18 cellular contexts compared by ENCODE assay signal in the genomic region with DNA sequence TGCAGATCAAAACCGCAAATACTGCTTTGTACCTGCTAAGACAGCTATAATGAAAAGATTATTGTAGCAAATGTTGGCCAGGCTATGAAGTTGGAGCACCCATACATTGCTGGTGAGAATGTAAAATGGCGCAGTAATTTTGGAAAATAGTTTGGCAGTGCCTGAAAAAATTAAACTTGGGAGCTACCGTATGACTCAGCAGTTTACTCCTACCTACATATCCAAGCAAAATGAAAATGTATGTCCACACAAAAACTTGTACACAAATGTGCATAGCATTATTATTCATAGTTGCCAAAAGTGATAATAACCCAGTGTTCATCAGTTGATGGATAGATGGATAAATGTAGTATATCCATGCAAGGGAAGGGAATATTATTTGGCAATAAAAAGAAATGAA. TPM values are rescaled to one million over a fixed set of nuclear protein-coding genes. Genes with fewer than 3 reads are reported as not detected.
DNase-seq lines count a peak whose midpoint lies in the region; ATAC-seq, FAIRE-seq and TF ChIP-seq lines count a peak whose summit lies in the region.
"Had no signal": no experiment of that assay in that cellular context is flagged by ENCODE, and none has a peak within 500 bp of the region (broad histone marks: within the 10 kb centered on the region; RNA-seq: fewer than 3 reads in every experiment).

No MANE protein-coding gene starts in this region.

- H3K9ac ChIP-seq in HepG2 (ENCODE audit: insufficient read depth, low read depth, low read length) = no peak overlapping the region
- no peak overlapping the region for H3K9ac ChIP-seq in rectal smooth muscle tissue (ENCODE audit: low read length)
- H3K9ac ChIP-seq: BLaER1 had no signal

- WGBS in HepG2 (ENCODE audit: low lambda C conversion rate) = 95% methylated on average over 3 of the region's 3 CpGs
- 100% methylated on average over 3 of the region's 3 CpGs for WGBS in right lobe of liver (ENCODE audit: insufficient coverage, low coverage, low lambda C conversion rate, missing lambda C conversion rate)
- WGBS in spleen, 5 donors = 93 to 98% (median 98%) methylated on average over 3 of the region's 3 CpGs

- CTCF ChIA-PET in HepG2 (lab: Yijun Ruan, JAX; ENCODE audit: low intra/inter-chr PET ratio, low total read pairs) = no interaction called here
- CTCF ChIA-PET in activated CD4-positive, alpha-beta T cell treated with anti-CD3 and anti-CD28 coated beads for 36 hours (lab: Charles Lee) = interaction anchor here (0.6 to 1.6 kb wide), 3 partner anchors 9 to 65 kb away, joined by 3 to 8 read pairs (median 3); no protein-coding TSS in a partner anchor

- H3K9me3 ChIP-seq in HepG2 (ENCODE audit: low read length) = no peaks in the 10 kb centered on the region
- no peaks in the 10 kb centered on the region for H3K9me3 ChIP-seq in right lobe of liver
- H3K9me3 ChIP-seq in spleen = no peaks in the 10 kb centered on the region
- H3K9me3 ChIP-seq: BLaER1 had no signal

- peaks cover 20% of the 10 kb centered on the region for H3K36me3 Mint-ChIP-seq in chondrocyte (ENCODE audit: low read depth)
- peaks cover 9% of the 10 kb centered on the region for H3K36me3 Mint-ChIP-seq in activated CD4-positive, alpha-beta T cell treated with anti-CD3 and anti-CD28 coated beads for 36 hours (ENCODE audit: low read depth)

- in situ Hi-C loops in HepG2 (cut with HindIII; ENCODE audit: extremely low pct_ligation_motif_present, low pct_unique_long_range_greater_than_20kb) = no loop called here

- H3K9me3 Mint-ChIP-seq in chondrocyte (ENCODE audit: low read depth) = no peaks in the 10 kb centered on the region
- no peaks in the 10 kb centered on the region for H3K9me3 Mint-ChIP-seq in activated CD4-positive, alpha-beta T cell treated with anti-CD3 and anti-CD28 coated beads for 36 hours (ENCODE audit: low read depth)
- H3K9me3 Mint-ChIP-seq: CD4-positive, alpha-beta memory T cell had no signal

- POLR2A ChIA-PET in HepG2 (lab: Yijun Ruan, JAX) = no interaction called here
- POLR2A ChIA-PET in activated CD4-positive, alpha-beta T cell treated with anti-CD3 and anti-CD28 coated beads for 36 hours (lab: Charles Lee) = no interaction called here

- intact Hi-C loops in HepG2 (cut with micrococcal nuclease; ENCODE audit: unreplicated experiment) (no loop called here), right lobe of liver (cut with DNase I) (no loop called here), spleen (cut with DNase I; ENCODE audit: low total_unique reads) (no loop called here)
- intact Hi-C loops in activated CD4-positive, alpha-beta T cell treated with anti-CD3 and anti-CD28 coated beads for 36 hours (cut with DNase I, micrococcal nuclease) = no loop called here

- H3K27ac Mint-ChIP-seq in chondrocyte (ENCODE audit: unreplicated experiment) = peak overlapping the region; percentile 70
- no peak overlapping the region for H3K27ac Mint-ChIP-seq in activated CD4-positive, alpha-beta T cell treated with anti-CD3 and anti-CD28 coated beads for 36 hours
- H3K27ac Mint-ChIP-seq: CD4-positive, alpha-beta memory T cell had no signal

- TF ChIP-seq POLR2A in HepG2 (IDR thresholded peaks at IDR 0.05; ENCODE audit: insufficient read depth in 1 of 2, low read depth in 2 of 2, low read length in 2 of 2) = no peak
- no peak for TF ChIP-seq POLR2A in right lobe of liver (IDR thresholded peaks at IDR 0.05)
- TF ChIP-seq POLR2A in spleen (IDR thresholded peaks at IDR 0.05) = no peak

- no peak for DNase-seq in HepG2 (ENCODE audit: low spot score)
- DNase-seq in right lobe of liver = no peak
- no peak for DNase-seq in chondrocyte (ENCODE audit: low spot score)
- no peak for DNase-seq in activated CD4-positive, alpha-beta T cell treated with anti-CD3 and anti-CD28 coated beads for 36 hours
- no peak for DNase-seq in spleen
- DNase-seq: CD4-positive, alpha-beta memory T cell; DMS153; GF-D8; NCI-H1105; NCI-H1694; NCI-H2081 treated with DMSO at 0.1 percent for 48 hours; SHP77 treated with DMSO at 0.1 percent for 48 hours had no signal

- no peak for TF ChIP-seq RAD21 in HepG2 (CRISPR knock-in tag; IDR thresholded peaks at IDR 0.05)

- H3K27ac ChIP-seq in HepG2 (ENCODE audit: extremely low read length, insufficient read depth, low read length) = no peak overlapping the region
- H3K27ac ChIP-seq in right lobe of liver = no peak overlapping the region
- H3K27ac ChIP-seq in rectal smooth muscle tissue (ENCODE audit: low read depth, low read length) = peak overlapping the region; percentile 40
- H3K27ac ChIP-seq in spleen = no peak overlapping the region
- H3K27ac ChIP-seq: BLaER1, HL-60 had no signal

- ATAC-seq in HepG2 = no peak
- no peak for ATAC-seq in right lobe of liver
- no peak for ATAC-seq in activated CD4-positive, alpha-beta T cell treated with anti-CD3 and anti-CD28 coated beads for 36 hours
- ATAC-seq in HG03280 (IDR thresholded peaks at IDR 0.05; ENCODE audit: unreplicated experiment) = no peak
- ATAC-seq: SK-N-SH treated with all-trans-retinoic acid at 6 μM for 48 hours had no signal

- H3K79me2 ChIP-seq in HepG2 (ENCODE audit: insufficient read depth, low read length) = peaks cover 57% of the 10 kb centered on the region

- H3K27me3 ChIP-seq in HepG2 (ENCODE audit: control insufficient read depth in 1 of 2, insufficient read depth in 2 of 2, low read length in 2 of 2) (no peaks in the 10 kb centered on the region), right lobe of liver (no peaks in the 10 kb centered on the region), rectal smooth muscle tissue (ENCODE audit: control insufficient read depth, insufficient read depth, low read length) (no peaks in the 10 kb centered on the region), spleen (replicated peaks in 1 of 7) (no peaks in the 10 kb centered on the region)
- H3K27me3 ChIP-seq: BLaER1 had no signal

- no peak overlapping the region for H2AFZ ChIP-seq in HepG2 (ENCODE audit: low read length)

- TF ChIP-seq CTCF in HepG2 (CRISPR knock-in tag; IDR thresholded peaks at IDR 0.05) (no peak), right lobe of liver (IDR thresholded peaks at IDR 0.05) (no peak), chondrocyte (IDR thresholded peaks at IDR 0.05) (no peak), spleen (IDR thresholded peaks at IDR 0.05 in 8 of 11, conservative IDR thresholded peaks at IDR 0.05 in 3 of 11) (no peak)

- H3K4me1 ChIP-seq in HepG2 (ENCODE audit: insufficient read depth, low read length) (no peaks in the 10 kb centered on the region), right lobe of liver (no peaks in the 10 kb centered on the region), rectal smooth muscle tissue (ENCODE audit: control insufficient read depth, insufficient read depth, low read length) (peaks cover 28% of the 10 kb centered on the region), spleen (peaks cover 0 to 31% (median 9%) of the 10 kb centered on the region in 6 donors)

- H3K4me3 Mint-ChIP-seq in chondrocyte (ENCODE audit: unreplicated experiment) = no peak overlapping the region
- H3K4me3 Mint-ChIP-seq in activated CD4-positive, alpha-beta T cell treated with anti-CD3 and anti-CD28 coated beads for 36 hours = no peak overlapping the region
- H3K4me3 Mint-ChIP-seq: CD4-positive, alpha-beta memory T cell had no signal

- TF ChIP-seq EP300 in HepG2 (IDR thresholded peaks at IDR 0.05; ENCODE audit: low read depth in 2 of 2, low read length in 2 of 2) (no peak), HepG2 (CRISPR knock-in tag; IDR thresholded peaks at IDR 0.05; ENCODE audit: borderline replicate concordance) (no peak)

- no peaks in the 10 kb centered on the region for H3K27me3 Mint-ChIP-seq in chondrocyte (ENCODE audit: low read depth)
- no peaks in the 10 kb centered on the region for H3K27me3 Mint-ChIP-seq in activated CD4-positive, alpha-beta T cell treated with anti-CD3 and anti-CD28 coated beads for 36 hours
- H3K27me3 Mint-ChIP-seq: CD4-positive, alpha-beta memory T cell had no signal

- no peak for FAIRE-seq in HepG2 (lab: Jason Lieb, UNC)
- FAIRE-seq: H54 had no signal

- H3K4me1 Mint-ChIP-seq in chondrocyte (ENCODE audit: low read depth) = peaks cover 89% of the 10 kb centered on the region
- peaks cover 35% of the 10 kb centered on the region for H3K4me1 Mint-ChIP-seq in activated CD4-positive, alpha-beta T cell treated with anti-CD3 and anti-CD28 coated beads for 36 hours

- H3K4me2 ChIP-seq in HepG2 (ENCODE audit: low read depth, low read length) = no peak overlapping the region
- H3K4me2 ChIP-seq: BLaER1 had no signal

- no TSS peak for BruUV-seq in HepG2 (replicated peaks; lab: Mats Ljungman, UMichigan)

- H3K36me3 ChIP-seq in HepG2 (replicated peaks in 1 of 2; ENCODE audit: control insufficient read depth in 1 of 2, insufficient read depth in 2 of 2, low read length in 2 of 2) (0 out of 5 replicates have a peak, but pooled peaks cover 0 to 1% of the 10 kb centered on the region in 2 experiments), right lobe of liver (no peaks in the 10 kb centered on the region), rectal smooth muscle tissue (ENCODE audit: control insufficient read depth, insufficient read depth, low read length) (no peaks in the 10 kb centered on the region), spleen (no peaks in the 10 kb centered on the region)

- H3K4me3 ChIP-seq in HepG2 (replicated peaks in 1 of 3; ENCODE audit: insufficient read depth in 1 of 3, low read depth in 2 of 3, low read length in 3 of 3) (no peak overlapping the region), right lobe of liver (no peak overlapping the region), rectal smooth muscle tissue (ENCODE audit: low read length) (no peak overlapping the region), spleen (no peak overlapping the region)
- H3K4me3 ChIP-seq: BLaER1 had no signal

- H4K20me1 ChIP-seq in HepG2 (ENCODE audit: insufficient read depth, low read length) = no peaks in the 10 kb centered on the region

RNA-seq across cellular contexts. Expression of gene DSTN, which starts 13.3 kb away (rescaled TPM):
- total RNA-seq in HepG2 (2016; rRNA removed; fragmentation: Illumina TruSeq; extraction: Trizol) = 106 and 164 TPM in 2 replicates
- 28.2 and 36.3 TPM in 2 replicates for total RNA-seq in HepG2 (2016; cell fraction: cytosol; rRNA removed; fragmentation: Illumina TruSeq; extraction: Trizol; ENCODE audit: low read depth)
- total RNA-seq in HepG2 (2016; cell fraction: insoluble cytoplasmic fraction; rRNA removed; fragmentation: Illumina TruSeq; extraction: Trizol) = 120 and 172 TPM in 2 replicates
- total RNA-seq in HepG2 (2016; cell fraction: membrane; rRNA removed; fragmentation: Illumina TruSeq; extraction: Trizol) = 94.4 and 96.0 TPM in 2 replicates
- total RNA-seq in HepG2 (2016; cell fraction: nucleus; rRNA removed; fragmentation: Illumina TruSeq; extraction: Trizol) = 46.1 and 50.0 TPM in 2 replicates
- polyA plus RNA-seq in HepG2 (2011; rRNA removed) = 21.8 and 27.6 TPM in 2 replicates
- 11.0 and 20.0 TPM in 2 replicates for polyA plus RNA-seq in HepG2 (2011; cell fraction: cytosol; rRNA removed)
- 8.1 and 11.6 TPM in 2 replicates for polyA plus RNA-seq in HepG2 (2011; cell fraction: nucleus; rRNA removed)
- 74.6 and 95.1 TPM in 2 replicates for polyA plus RNA-seq in HepG2 (2012)
- polyA plus RNA-seq in HepG2 (2016; cell fraction: cytosol; fragmentation: Illumina TruSeq; extraction: Trizol; ENCODE audit: low read depth) = 77.0 and 95.4 TPM in 2 replicates
- polyA plus RNA-seq in HepG2 (2016; cell fraction: insoluble cytoplasmic fraction; fragmentation: Illumina TruSeq; extraction: Trizol; ENCODE audit: low read depth) = 263 and 281 TPM in 2 replicates
- 120 and 139 TPM in 2 replicates for polyA plus RNA-seq in HepG2 (2016; cell fraction: membrane; fragmentation: Illumina TruSeq; extraction: Trizol; ENCODE audit: low read depth)
- 108 and 109 TPM in 2 replicates for polyA plus RNA-seq in HepG2 (2016; cell fraction: nucleus; fragmentation: Illumina TruSeq; extraction: Trizol; ENCODE audit: insufficient read depth, low read depth)
- polyA minus RNA-seq in HepG2 (2011; rRNA and poly(A)+ RNA removed; ENCODE audit: low replicate concordance) = 1.3 and 4.9 TPM in 2 replicates
- polyA minus RNA-seq in HepG2 (2011; cell fraction: cytosol; rRNA and poly(A)+ RNA removed) = 15.3 and 15.9 TPM in 2 replicates
- polyA minus RNA-seq in HepG2 (2011; cell fraction: nucleus; rRNA and poly(A)+ RNA removed) = 5.8 and 7.6 TPM in 2 replicates
- 10 to 100 TPM; 65.8 to 94.4 (median 86.9) TPM for total RNA-seq in right lobe of liver
- 878 to 1,290 TPM (median 1,265 TPM) in 3 replicates for total RNA-seq in chondrocyte
- 10 to 100 TPM; 66.2 to 68.4 TPM for total RNA-seq in activated CD4-positive, alpha-beta T cell treated with anti-CD3 and anti-CD28 coated beads for 36 hours
- 100 to 1,000 TPM in 3 of 7 donors, 10 to 100 TPM in 4; 62.0 to 122 (median 93.6) TPM for total RNA-seq in spleen
- 100 to 1,000 TPM in 2 of 3 donors, 10 to 100 TPM in 1; 65.8 to 157 (median 107) TPM for polyA plus RNA-seq in spleen

RNA-seq across cellular contexts. Expression of gene BFSP1, which starts 51.9 kb away (rescaled TPM):
- total RNA-seq in HepG2 (2016; rRNA removed; fragmentation: Illumina TruSeq; extraction: Trizol) = 0.22 and 0.36 TPM in 2 replicates
- 0.30 TPM in 1 of 2 replicates, not detected in the other for total RNA-seq in HepG2 (2016; cell fraction: cytosol; rRNA removed; fragmentation: Illumina TruSeq; extraction: Trizol; ENCODE audit: low read depth)
- 0.30 and 0.79 TPM in 2 replicates for total RNA-seq in HepG2 (2016; cell fraction: insoluble cytoplasmic fraction; rRNA removed; fragmentation: Illumina TruSeq; extraction: Trizol)
- total RNA-seq in HepG2 (2016; cell fraction: membrane; rRNA removed; fragmentation: Illumina TruSeq; extraction: Trizol) = 0.28 and 0.34 TPM in 2 replicates
- 0.19 and 0.44 TPM in 2 replicates for total RNA-seq in HepG2 (2016; cell fraction: nucleus; rRNA removed; fragmentation: Illumina TruSeq; extraction: Trizol)
- 0.24 and 0.26 TPM in 2 replicates for polyA plus RNA-seq in HepG2 (2011; rRNA removed)
- polyA plus RNA-seq in HepG2 (2011; cell fraction: cytosol; rRNA removed) = 0.28 and 0.32 TPM in 2 replicates
- polyA plus RNA-seq in HepG2 (2011; cell fraction: nucleus; rRNA removed) = 0.11 and 0.23 TPM in 2 replicates
- 0.15 and 0.31 TPM in 2 replicates for polyA plus RNA-seq in HepG2 (2012)
- polyA plus RNA-seq in HepG2 (2016; cell fraction: cytosol; fragmentation: Illumina TruSeq; extraction: Trizol; ENCODE audit: low read depth) = 0.11 and 0.23 TPM in 2 replicates
- 0.26 and 0.56 TPM in 2 replicates for polyA plus RNA-seq in HepG2 (2016; cell fraction: insoluble cytoplasmic fraction; fragmentation: Illumina TruSeq; extraction: Trizol; ENCODE audit: low read depth)
- 0.26 and 0.31 TPM in 2 replicates for polyA plus RNA-seq in HepG2 (2016; cell fraction: membrane; fragmentation: Illumina TruSeq; extraction: Trizol; ENCODE audit: low read depth)
- 0.21 and 0.27 TPM in 2 replicates for polyA plus RNA-seq in HepG2 (2016; cell fraction: nucleus; fragmentation: Illumina TruSeq; extraction: Trizol; ENCODE audit: insufficient read depth, low read depth)
- polyA minus RNA-seq in HepG2 (2011; rRNA and poly(A)+ RNA removed; ENCODE audit: low replicate concordance) = 0.42 and 1.2 TPM in 2 replicates
- not detected in 2 replicates for polyA minus RNA-seq in HepG2 (2011; cell fraction: cytosol; rRNA and poly(A)+ RNA removed)
- polyA minus RNA-seq in HepG2 (2011; cell fraction: nucleus; rRNA and poly(A)+ RNA removed) = 0.25 TPM in 1 of 2 replicates, not detected in the other
- under 1 TPM; 0.16 to 0.68 (median 0.25) TPM for total RNA-seq in right lobe of liver
- total RNA-seq in chondrocyte = 9.6 to 14.4 TPM (median 11.7 TPM) in 3 replicates
- total RNA-seq in activated CD4-positive, alpha-beta T cell treated with anti-CD3 and anti-CD28 coated beads for 36 hours = under 1 TPM; 0.12 to 0.23 TPM
- total RNA-seq in spleen = under 1 TPM; 0.13 to 0.86 (median 0.44) TPM
- polyA plus RNA-seq in spleen = under 1 TPM; 0.35 to 0.48 (median 0.38) TPM
